Comparison of ENCODE assay signal across 25 cellular contexts in the genomic region with DNA sequence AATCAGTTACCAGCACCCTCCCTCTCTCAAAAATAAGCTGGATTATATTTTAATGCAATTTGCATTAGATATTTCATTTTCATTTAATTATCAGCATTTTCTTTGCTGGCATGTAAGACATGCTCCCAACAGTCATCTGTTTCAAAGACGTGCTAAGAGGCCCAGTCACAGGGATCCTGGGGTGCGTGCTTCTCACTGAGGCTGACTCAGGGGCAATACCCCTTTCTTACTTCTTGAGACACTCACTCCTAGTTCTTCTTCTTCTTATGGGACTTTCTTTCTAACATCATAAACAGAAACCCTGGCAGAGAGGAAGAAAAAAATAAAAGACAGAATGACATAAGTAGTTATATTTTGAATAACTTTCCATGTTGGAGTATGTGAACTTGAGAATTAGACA.
"Had no signal": no experiment of that assay in that cellular context is flagged by ENCODE, and none has a peak within 500 bp of the region (broad histone marks: within the 10 kb centered on the region; RNA-seq: fewer than 3 reads in every experiment).

No MANE protein-coding gene starts in this region.

- H3K27ac ChIP-seq: ascending aorta, body of pancreas, KMS-11, Peyer's patch, RWPE1 had no signal

- H3K4me1 ChIP-seq: ascending aorta, body of pancreas, Peyer's patch had no signal

- H3K36me3 ChIP-seq: ascending aorta, Peyer's patch had no signal

- H3K9ac ChIP-seq: KMS-11 had no signal

- H3K27me3 ChIP-seq: ascending aorta, body of pancreas, Peyer's patch had no signal

- DNase-seq: activated B cell treated with CpG ODN at 0.5 μM for 24 hours; activated CD4-positive, alpha-beta T cell treated with anti-CD3 and anti-CD28 coated beads for 1 hour; activated CD4-positive, alpha-beta T cell treated with anti-CD3 and anti-CD28 coated beads, Interleukin-2, amount 50 U/mL, for 48 hours; activated CD8-positive, alpha-beta memory T cell treated with anti-CD3 and anti-CD28 coated beads, Interleukin-2, amount 10 ng/mL, durations not matched to agents 7 days and 5 days; activated effector memory CD4-positive, alpha-beta T cell treated with anti-CD3 and anti-CD28 coated beads, Interleukin-2, amount 50 U/mL, for 16 hours; activated naive CD4-positive, alpha-beta T cell treated with Interleukin-2 at 50 U/mL for 16 hours; activated naive CD8-positive, alpha-beta T cell treated with anti-CD3 and anti-CD28 coated beads, Interleukin-2, amount 50 U/mL, for 24 hours; activated T-cell treated with anti-CD3 and anti-CD28 coated beads, Interleukin-2, amount 50 U/mL, for 24 hours; amniotic stem cell; body of pancreas; NCI-H1105 treated with DMSO at 0.1 percent for 48 hours; NCI-H1436 treated with DMSO at 0.1 percent for 48 hours; NCI-H187 treated with DMSO at 0.1 percent for 48 hours; NCI-H2081 treated with DMSO at 0.1 percent for 48 hours; NCI-H446; NCI-H524; Peyer's patch; SHP77 treated with DMSO at 0.1 percent for 48 hours; T-cell; T-helper 2 cell; T1000 had no signal

- H3K4me3 ChIP-seq: ascending aorta, body of pancreas, Peyer's patch had no signal

- H3K9me3 ChIP-seq: ascending aorta, body of pancreas, Peyer's patch had no signal

- ATAC-seq: activated CD8-positive, alpha-beta memory T cell treated with anti-CD3 and anti-CD28 coated beads, Interleukin-2, amount 10 ng/mL, durations not matched to agents 7 days and 5 days; activated naive CD4-positive, alpha-beta T cell treated with anti-CD3 and anti-CD28 coated beads, Interleukin-2, amount 50 U/mL, for 72 hours; activated naive CD8-positive, alpha-beta T cell treated with anti-CD3 and anti-CD28 coated beads, Interleukin-2, amount 50 U/mL, for 24 hours; body of pancreas; T-cell had no signal
